12 cellular contexts compared by ENCODE assay signal in the genomic region with DNA sequence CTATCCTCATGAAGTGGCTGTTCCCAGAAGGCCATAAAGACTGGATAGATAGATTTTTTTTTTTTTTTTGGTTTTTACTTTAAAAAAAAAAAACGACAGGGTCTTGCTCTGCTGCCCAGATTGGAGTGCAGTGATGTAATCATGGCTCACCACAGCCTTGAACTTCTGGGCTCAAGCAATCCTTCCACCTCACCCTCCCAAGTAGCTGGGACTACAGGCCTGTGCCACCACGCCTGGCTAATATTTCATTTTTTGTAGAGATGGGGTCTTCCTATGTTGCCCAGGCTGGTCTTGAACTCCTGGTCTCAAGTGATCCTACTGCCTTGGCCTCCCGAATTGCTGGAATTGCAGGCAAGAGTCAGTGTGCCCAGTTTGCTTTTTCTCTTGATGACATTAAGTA.
A peak's percentile ranks its signal among the peaks of the same experiment; 100 is the strongest.
DNase-seq lines count a peak whose midpoint lies in the region; ATAC-seq, FAIRE-seq and TF ChIP-seq lines count a peak whose summit lies in the region.
"Had no signal": no experiment of that assay in that cellular context is flagged by ENCODE, and none has a peak within 500 bp of the region (broad histone marks: within the 10 kb centered on the region; RNA-seq: fewer than 3 reads in every experiment).

No MANE protein-coding gene starts in this region.

- no peak overlapping the region for H4K5ac ChIP-seq in H1 (ENCODE audit: insufficient read length, low read depth, low read length)

- H3K4me3 ChIP-seq in H1 (ENCODE audit: extremely low read depth in 1 of 4, insufficient read depth in 2 of 4, low read depth in 3 of 4, low read length in 4 of 4) (no peak overlapping the region), stomach (no peak overlapping the region)
- H3K4me3 ChIP-seq: left lung, right lobe of liver had no signal

- H3K27me3 ChIP-seq in H1 (replicated peaks in 1 of 4; ENCODE audit: control insufficient read depth in 3 of 4, extremely low read depth in 1 of 4, insufficient read depth in 3 of 4, low read length in 3 of 4) (no peaks in the 10 kb centered on the region), stomach (no peaks in the 10 kb centered on the region)
- H3K27me3 ChIP-seq: left lung, right lobe of liver had no signal

- ATAC-seq in activated CD8-positive, alpha-beta memory T cell treated with anti-CD3 and anti-CD28 coated beads, Interleukin-2, amount 10 ng/mL, durations not matched to agents 7 days and 5 days: no peak
- ATAC-seq: left lung, PC-3 had no signal

- no peaks in the 10 kb centered on the region for H3K9me3 Mint-ChIP-seq in activated CD8-positive, alpha-beta memory T cell treated with anti-CD3 and anti-CD28 coated beads, Interleukin-2, amount 10 ng/mL, durations not matched to agents 7 days and 5 days (ENCODE audit: low read depth)
- no peaks in the 10 kb centered on the region for H3K9me3 Mint-ChIP-seq in T-helper 2 cell treated with Interferon-gamma antibody and Interleukin-4, amounts not matched to agents 5 μg/mL and 100 μg/mL, for 36 hours

- H4K20me1 ChIP-seq in H1 (replicated peaks in 1 of 2; ENCODE audit: control insufficient read depth in 1 of 2, insufficient read depth in 2 of 2, low read length in 2 of 2): peaks cover 0 to 2% of the 10 kb centered on the region in 2 experiments

- H2BK5ac ChIP-seq in H1 (ENCODE audit: low read depth, low read length): peak overlapping the region; percentile 54; the same call in 1 of the 2 replicates

- H3K27ac Mint-ChIP-seq in activated CD8-positive, alpha-beta memory T cell treated with anti-CD3 and anti-CD28 coated beads, Interleukin-2, amount 10 ng/mL, durations not matched to agents 7 days and 5 days: peak overlapping the region; percentile 100
- peak overlapping the region; percentile 97 for H3K27ac Mint-ChIP-seq in T-helper 2 cell treated with Interferon-gamma antibody and Interleukin-4, amounts not matched to agents 5 μg/mL and 100 μg/mL, for 36 hours

- no peak overlapping the region for H2AFZ ChIP-seq in H1 (ENCODE audit: low read length)

- no peak overlapping the region for H3K23ac ChIP-seq in H1 (ENCODE audit: insufficient read length)

- no peak overlapping the region for H2BK20ac ChIP-seq in H1 (ENCODE audit: low read length)

- 0 out of 4 replicates have a peak overlapping the region, but pooled peaks of 1 of the 2 experiments have one; percentile 26 for H3K4me2 ChIP-seq in H1 (ENCODE audit: insufficient read depth in 1 of 2, low read depth in 2 of 2, low read length in 2 of 2)

- intact Hi-C loops in stomach (cut with DNase I; ENCODE audit: low total_unique reads): no loop called here

- peaks cover 19% of the 10 kb centered on the region for H3K36me3 Mint-ChIP-seq in activated CD8-positive, alpha-beta memory T cell treated with anti-CD3 and anti-CD28 coated beads, Interleukin-2, amount 10 ng/mL, durations not matched to agents 7 days and 5 days
- peaks cover 38% of the 10 kb centered on the region for H3K36me3 Mint-ChIP-seq in T-helper 2 cell treated with Interferon-gamma antibody and Interleukin-4, amounts not matched to agents 5 μg/mL and 100 μg/mL, for 36 hours (ENCODE audit: low read depth)

- CTCF ChIA-PET in activated CD8-positive, alpha-beta memory T cell treated with anti-CD3 and anti-CD28 coated beads, Interleukin-2, amount 10 ng/mL, durations not matched to agents 7 days and 5 days (lab: Charles Lee): interaction anchor here (1.9 to 7.1 kb wide), 5 partner anchors 9 to 99 kb away, joined by 7 to 52 read pairs (median 31); no protein-coding TSS in a partner anchor
- CTCF ChIA-PET in H1 (lab: Charles Lee; ENCODE audit: partially characterized antibody): interaction anchor here (0.7 to 2.5 kb wide), 11 partner anchors 9 to 47 kb away, joined by 3 to 14 read pairs (median 3); no protein-coding TSS in a partner anchor

- no peak overlapping the region for H2BK15ac ChIP-seq in H1 (ENCODE audit: low read length)

- peaks cover 0 to 31% (median 23%) of the 10 kb centered on the region in 4 experiments; a peak in 6 of 7 replicates for H3K4me1 ChIP-seq in H1 (replicated peaks in 1 of 4; ENCODE audit: control insufficient read depth in 3 of 4, insufficient read depth in 4 of 4, low read length in 3 of 4)
- H3K4me1 ChIP-seq in stomach: peaks cover 21 to 82% (median 55%) of the 10 kb centered on the region in 4 donors
- H3K4me1 ChIP-seq: right lobe of liver had no signal

- POLR2A ChIA-PET in H1 (lab: Charles Lee; ENCODE audit: partially characterized antibody): interaction anchor here (1.0 kb wide), 1 partner anchor 98 kb away, joined by 3 read pairs; no protein-coding TSS in a partner anchor

- no peak overlapping the region for H3K14ac ChIP-seq in H1 (ENCODE audit: insufficient read length)

- H3K79me2 ChIP-seq in H1 (ENCODE audit: control insufficient read depth in 1 of 2, insufficient read depth in 2 of 2, low read length in 2 of 2): peaks cover 0 to 4% of the 10 kb centered on the region in 2 experiments; a peak in 1 of 4 replicates

- TF ChIP-seq EP300 in H1 (IDR thresholded peaks at IDR 0.05; ENCODE audit: borderline replicate concordance in 1 of 2, low read depth in 2 of 2, low read length in 2 of 2) (no peak), stomach (IDR thresholded peaks at IDR 0.05) (no peak)

- H4K91ac ChIP-seq in H1 (replicated peaks; ENCODE audit: insufficient read length, low read length): no peak overlapping the region

- no peak overlapping the region for H4K8ac ChIP-seq in H1 (ENCODE audit: extremely low read depth, insufficient read depth, low read length)

- H2BK12ac ChIP-seq in H1 (ENCODE audit: low read depth, low read length): no peak overlapping the region; the same call in 1 of the 2 replicates

- FAIRE-seq in H1 (lab: Jason Lieb, UNC): no peak

- H3K4me3 Mint-ChIP-seq in activated CD8-positive, alpha-beta memory T cell treated with anti-CD3 and anti-CD28 coated beads, Interleukin-2, amount 10 ng/mL, durations not matched to agents 7 days and 5 days: peak overlapping the region; percentile 85
- peak overlapping the region; percentile 88 for H3K4me3 Mint-ChIP-seq in T-helper 2 cell treated with Interferon-gamma antibody and Interleukin-4, amounts not matched to agents 5 μg/mL and 100 μg/mL, for 36 hours

- no peak overlapping the region for H3K56ac ChIP-seq in H1 (replicated peaks; ENCODE audit: insufficient read length, low read depth, low read length)

- H3K27ac ChIP-seq in H1 (ENCODE audit: low read depth, low read length): no peak overlapping the region
- peak overlapping the region in 3 of 5 donors; percentile 23 to 81 (median 72) for H3K27ac ChIP-seq in stomach

- H3K9me3 ChIP-seq in H1 (ENCODE audit: insufficient read depth in 2 of 2, low read depth in 1 of 2, low read length in 1 of 2) (no peaks in the 10 kb centered on the region), stomach (no peaks in the 10 kb centered on the region)
- H3K9me3 ChIP-seq: left lung, right lobe of liver had no signal

- no peak overlapping the region for H2BK120ac ChIP-seq in H1 (replicated peaks; ENCODE audit: low read depth, low read length)

- no peak overlapping the region for H3K18ac ChIP-seq in H1 (ENCODE audit: extremely low read depth, low read length)

- H3K9ac ChIP-seq in H1 (replicated peaks in 1 of 4; ENCODE audit: extremely low read depth in 1 of 4, low read depth in 3 of 4, low read length in 3 of 4): no peak overlapping the region

- no peak for TF ChIP-seq RAD21 in H1 (IDR thresholded peaks at IDR 0.05 in 1 of 2, conservative IDR thresholded peaks at IDR 0.05 in 1 of 2; ENCODE audit: low read depth in 2 of 2, low read length in 2 of 2)

- no peak for DNase-seq in activated CD8-positive, alpha-beta memory T cell treated with anti-CD3 and anti-CD28 coated beads, Interleukin-2, amount 10 ng/mL, durations not matched to agents 7 days and 5 days
- no peak for DNase-seq in activated CD8-positive, alpha-beta memory T cell treated with anti-CD3 and anti-CD28 coated beads for 24 hours
- DNase-seq in T-helper 2 cell treated with Interferon-gamma antibody and Interleukin-4, amounts not matched to agents 5 μg/mL and 100 μg/mL, for 36 hours (ENCODE audit: low spot score): no peak
- DNase-seq in H1 (ENCODE audit: low read depth in 1 of 2, low spot score in 2 of 2) (no peak), stomach (no peak), NCI-H526 (lab: John Stamatoyannopoulos, UW) (no peak), SIG-M5 treated with dmso at 0.1 percent for 504 hours (lab: John Stamatoyannopoulos, UW; ENCODE audit: unreplicated experiment) (no peak), NCI-H524 treated with DMSO at 0.1 percent for 48 hours (lab: John Stamatoyannopoulos, UW) (no peak)
- DNase-seq: left lung, NCI-H1092, PC-3 had no signal

- TF ChIP-seq CTCF in H1 (IDR thresholded peaks at IDR 0.05; ENCODE audit: control extremely low read depth in 1 of 3, insufficient read depth in 1 of 3, low read depth in 1 of 3, low read length in 3 of 3): no peak
- no peak for TF ChIP-seq CTCF in stomach (IDR thresholded peaks at IDR 0.05)

- H3K4me1 Mint-ChIP-seq in activated CD8-positive, alpha-beta memory T cell treated with anti-CD3 and anti-CD28 coated beads, Interleukin-2, amount 10 ng/mL, durations not matched to agents 7 days and 5 days: peaks cover 87% of the 10 kb centered on the region
- peaks cover 89% of the 10 kb centered on the region for H3K4me1 Mint-ChIP-seq in T-helper 2 cell treated with Interferon-gamma antibody and Interleukin-4, amounts not matched to agents 5 μg/mL and 100 μg/mL, for 36 hours (ENCODE audit: low read depth)

- no peaks in the 10 kb centered on the region for H3K36me3 ChIP-seq in H1 (ENCODE audit: control insufficient read depth in 2 of 4, insufficient read depth in 4 of 4, low read length in 3 of 4)
- H3K36me3 ChIP-seq in stomach: no peaks in the 10 kb centered on the region
- H3K36me3 ChIP-seq: left lung, right lobe of liver had no signal

- H2AK5ac ChIP-seq in H1 (ENCODE audit: low read depth, low read length): no peak overlapping the region

- TF ChIP-seq POLR2A in H1 (IDR thresholded peaks at IDR 0.05; ENCODE audit: control extremely low read depth in 1 of 2, low read depth in 2 of 2, low read length in 2 of 2) (no peak), stomach (IDR thresholded peaks at IDR 0.05) (no peak)

- 88% methylated on average over 2 of the region's 3 CpGs; no CpG with 5 or more reads in 1 of the 2 experiments for WGBS in H1 (ENCODE audit: extremely low coverage in 1 of 2, insufficient coverage in 1 of 2, insufficient read length in 1 of 2, insufficient replicate concordance in 2 of 2, low coverage in 1 of 2, low lambda C conversion rate in 2 of 2, missing lambda C conversion rate in 1 of 2), 2 experiments
- 67 to 84% (median 72%) methylated on average over 3 of the region's 3 CpGs for WGBS in stomach, 5 donors

- no peaks in the 10 kb centered on the region for H3K23me2 ChIP-seq in H1 (ENCODE audit: low read depth, low read length)

- H3K4ac ChIP-seq in H1 (replicated peaks; ENCODE audit: insufficient read length, low read depth, low read length): no peak overlapping the region

- H3K27me3 Mint-ChIP-seq in activated CD8-positive, alpha-beta memory T cell treated with anti-CD3 and anti-CD28 coated beads, Interleukin-2, amount 10 ng/mL, durations not matched to agents 7 days and 5 days: no peaks in the 10 kb centered on the region
- no peaks in the 10 kb centered on the region for H3K27me3 Mint-ChIP-seq in T-helper 2 cell treated with Interferon-gamma antibody and Interleukin-4, amounts not matched to agents 5 μg/mL and 100 μg/mL, for 36 hours (ENCODE audit: low read depth)

- peaks cover under 1% of the 10 kb centered on the region; the same call in 1 of the 2 replicates for H3K79me1 ChIP-seq in H1 (ENCODE audit: low read depth, low read length)

TF ChIP-seq in H1, 55 proteins besides CTCF, POLR2A, EP300 and RAD21 (continues in another document):
- TF ChIP-seq CEBPB (IDR thresholded peaks at IDR 0.05; ENCODE audit: low read depth, low read length): no peak
